ENCODE assay signal across 8 cellular contexts in the genomic region with DNA sequence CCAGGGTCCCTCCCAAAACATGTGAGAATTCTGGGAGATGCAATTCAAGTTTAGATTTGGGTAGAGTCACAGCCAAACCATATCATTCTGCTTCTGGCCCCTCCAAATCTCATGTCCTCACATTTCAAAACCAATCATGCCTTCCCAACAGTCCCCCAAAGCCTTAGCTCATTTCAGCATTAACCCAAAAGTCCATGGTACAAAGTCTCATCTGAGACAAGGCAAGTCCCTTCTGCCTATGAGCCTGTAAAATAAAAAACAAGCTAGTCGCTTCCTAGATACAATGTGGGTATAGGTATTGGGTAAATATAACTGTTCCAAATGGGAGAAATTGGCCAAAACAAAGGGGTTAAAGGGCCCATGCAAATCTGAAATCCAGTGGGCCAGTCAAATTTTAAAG. TPM values are rescaled to one million over a fixed set of nuclear protein-coding genes. Genes with fewer than 3 reads are reported as not detected.
DNase-seq lines count a peak whose midpoint lies in the region; ATAC-seq, FAIRE-seq and TF ChIP-seq lines count a peak whose summit lies in the region.
"Not testable (repeated sequence)": the region's sequence is repeated elsewhere in the genome, so short reads cannot be mapped to it uniquely, and the experiment has no call there.
"Had no signal": no experiment of that assay in that cellular context is flagged by ENCODE, and none has a peak within 500 bp of the region (broad histone marks: within the 10 kb centered on the region; RNA-seq: fewer than 3 reads in every experiment).

No MANE protein-coding gene starts in this region.

- not testable (repeated sequence) for H3K79me2 ChIP-seq in Karpas-422 (ENCODE audit: low read length); hepatocyte

- not testable (repeated sequence) for H3K27me3 ChIP-seq in Karpas-422 (ENCODE audit: low read length); Peyer's patch; colonic mucosa; hepatocyte; small intestine (ENCODE audit: control insufficient read depth in 2 of 2, insufficient read depth in 2 of 2, low read length in 2 of 2)

- H3K36me3 Mint-ChIP-seq in Calu3 (ENCODE audit: insufficient read depth, unreplicated experiment): not testable (repeated sequence)

- H3K9me3 ChIP-seq in Karpas-422 (ENCODE audit: low read length); Peyer's patch; colonic mucosa; hepatocyte (ENCODE audit: low read depth); mucosa of descending colon; small intestine (ENCODE audit: control insufficient read depth, low read depth): not testable (repeated sequence)

- H3K9me3 Mint-ChIP-seq in Calu3 (ENCODE audit: low read depth, unreplicated experiment): not testable (repeated sequence)

- not testable (repeated sequence) for TF ChIP-seq CTCF in Calu3 (IDR thresholded peaks at IDR 0.05; ENCODE audit: unreplicated experiment); Peyer's patch (IDR thresholded peaks at IDR 0.05); colonic mucosa (IDR thresholded peaks at IDR 0.05); hepatocyte (IDR thresholded peaks at IDR 0.05; ENCODE audit: poor library complexity); mucosa of descending colon (IDR thresholded peaks at IDR 0.05)

- H3K36me3 ChIP-seq in Karpas-422 (ENCODE audit: insufficient read depth, low read length); Peyer's patch; colonic mucosa; hepatocyte (replicated peaks; ENCODE audit: insufficient read depth, low read depth); mucosa of descending colon (ENCODE audit: low read depth); small intestine (ENCODE audit: control insufficient read depth in 2 of 2, insufficient read depth in 2 of 2, low read length in 2 of 2): not testable (repeated sequence)

- peaks cover 50% of the 10 kb centered on the region for H3K4me1 Mint-ChIP-seq in Calu3 (ENCODE audit: low read depth, unreplicated experiment)

- FAIRE-seq in small intestine (lab: Jason Lieb, UNC): not testable (repeated sequence)

- DNase-seq in Calu3; Karpas-422; Peyer's patch; colonic mucosa; hepatocyte (ENCODE audit: low spot score); mucosa of descending colon: not testable (repeated sequence)
- DNase-seq in small intestine: peak; percentile 45

- peak overlapping the region; percentile 96 for H3K27ac Mint-ChIP-seq in Calu3 (ENCODE audit: unreplicated experiment)

- H3K4me3 ChIP-seq in Karpas-422 (ENCODE audit: low read length); Peyer's patch; colonic mucosa; hepatocyte; mucosa of descending colon; small intestine (ENCODE audit: low read depth in 1 of 2, low read length in 2 of 2): not testable (repeated sequence)

- peaks cover 15% of the 10 kb centered on the region for H3K4me1 ChIP-seq in Karpas-422 (ENCODE audit: low read length)
- H3K4me1 ChIP-seq in Peyer's patch; colonic mucosa; mucosa of descending colon (ENCODE audit: low read depth); small intestine (ENCODE audit: control insufficient read depth in 2 of 2, insufficient read depth in 1 of 2, low read depth in 1 of 2, low read length in 1 of 2): not testable (repeated sequence)
- H3K4me1 ChIP-seq in hepatocyte (ENCODE audit: insufficient read depth): peaks cover 17% of the 10 kb centered on the region

- not testable (repeated sequence) for H3K4me2 ChIP-seq in Karpas-422 (ENCODE audit: low read depth, low read length, poor library complexity, severe bottlenecking); hepatocyte

- not testable (repeated sequence) for H3K4me3 Mint-ChIP-seq in Calu3 (ENCODE audit: low read depth, unreplicated experiment)

- TF ChIP-seq POLR2A in Peyer's patch (IDR thresholded peaks at IDR 0.05): not testable (repeated sequence)

- BruUV-seq in Calu3 (replicated peaks; lab: Mats Ljungman, UMichigan): not testable (repeated sequence)

- not testable (repeated sequence) for H3K27me3 Mint-ChIP-seq in Calu3 (ENCODE audit: unreplicated experiment)

- WGBS in hepatocyte (ENCODE audit: low lambda C conversion rate, missing lambda C conversion rate): 100% methylated on average over 1 of the region's 1 CpG
- 71 to 84% (median 73%) methylated on average over 1 of the region's 1 CpG for WGBS in small intestine, 3 donors

- H4K20me1 ChIP-seq in Karpas-422 (ENCODE audit: insufficient read depth, low read depth, low read length); hepatocyte (ENCODE audit: insufficient read depth, poor library complexity, severe bottlenecking): not testable (repeated sequence)

- not testable (repeated sequence) for H3K9me2 ChIP-seq in Karpas-422 (replicated peaks; ENCODE audit: insufficient read depth, low read length); hepatocyte (replicated peaks; ENCODE audit: insufficient read depth)

- not testable (repeated sequence) for H3K27ac ChIP-seq in Karpas-422 (ENCODE audit: low read length); small intestine (ENCODE audit: low read depth in 1 of 2, low read length in 1 of 2)
- peak overlapping the region in 3 of 4 donors; percentile 17 to 68 (median 32) for H3K27ac ChIP-seq in Peyer's patch
- H3K27ac ChIP-seq in colonic mucosa: peak overlapping the region; percentile 10
- H3K27ac ChIP-seq in hepatocyte: peak overlapping the region; percentile 92

- peak; percentile 12 for ATAC-seq in mucosa of descending colon

- H3K9ac ChIP-seq in Karpas-422 (ENCODE audit: low read length); colonic mucosa (ENCODE audit: low read depth in 2 of 2, low read length in 2 of 2): not testable (repeated sequence)

- H2AFZ ChIP-seq in Karpas-422 (ENCODE audit: low read length): peak overlapping the region; percentile 78
- H2AFZ ChIP-seq in hepatocyte: not testable (repeated sequence)

- intact Hi-C loops in Calu3 (cut with micrococcal nuclease; ENCODE audit: unreplicated experiment); colonic mucosa (cut with DNase I); mucosa of descending colon (cut with DNase I, micrococcal nuclease): not testable (repeated sequence)

- CTCF ChIA-PET in Calu3 (lab: Charles Lee): not testable (repeated sequence)

RNA-seq across cellular contexts. Expression of gene SERINC2, which starts 59.7 kb away (rescaled TPM):
- total RNA-seq in Calu3 (2022): 67.7 and 79.8 TPM in 2 replicates
- total RNA-seq in Karpas-422 (2014; rRNA removed; shearing (Covaris generic); ENCODE audit: low replicate concordance): 2.7 and 3.2 TPM in 2 replicates
- 100 to 1,000 TPM in 3 of 4 donors, 10 to 100 TPM in 1; 36.3 to 229 (median 210) TPM for total RNA-seq in Peyer's patch
- 100 to 1,000 TPM; 203 to 212 TPM for total RNA-seq in colonic mucosa
- total RNA-seq in hepatocyte: 53.6 and 70.2 TPM in 2 replicates
- 154 and 164 TPM in 2 replicates for polyA plus RNA-seq in hepatocyte
- 100 to 1,000 TPM; 146 to 381 (median 225) TPM for total RNA-seq in mucosa of descending colon
- 100 to 1,000 TPM in 2 of 3 donors, 10 to 100 TPM in 1; 57.3 to 179 (median 147) TPM for polyA plus RNA-seq in small intestine
- polyA plus RNA-seq: CD8-positive, alpha-beta memory T cell had no signal
